Comparison of ENCODE assay signal across 19 cellular contexts in genomic region chr12:131381716-131382430, GRCh38.
"Had no signal": no experiment of that assay in that cellular context is flagged by ENCODE, and none has a peak within 500 bp of the region (broad histone marks: within the 10 kb centered on the region; RNA-seq: fewer than 3 reads in every experiment).

No MANE protein-coding gene starts in this region.

- H2AFZ ChIP-seq: hepatocyte had no signal

- H3K36me3 ChIP-seq: adrenal gland, colonic mucosa, esophagus muscularis mucosa, prostate gland, tibial artery had no signal

- H3K27ac ChIP-seq: adrenal gland, colonic mucosa, esophagus muscularis mucosa, hepatocyte, prostate gland, tibial artery had no signal

- H3K4me2 ChIP-seq: hepatocyte had no signal

- ATAC-seq: left cardiac atrium; mucosa of descending colon; stimulated activated naive CD8-positive, alpha-beta T cell treated with anti-CD3 and anti-CD28 coated beads, Interleukin-15, amount 100 ng/mL, for 72 hours; T-helper 17 cell had no signal

- H3K4me1 ChIP-seq: adrenal gland, colonic mucosa, esophagus muscularis mucosa, prostate gland, tibial artery had no signal

- H3K4me3 ChIP-seq: adrenal gland, colonic mucosa, esophagus muscularis mucosa, hepatocyte, mucosa of descending colon, prostate gland, tibial artery had no signal

- H3K27me3 ChIP-seq: colonic mucosa had no signal

- DNase-seq: activated B cell treated with CpG ODN at 0.5 μM for 24 hours; activated CD4-positive, alpha-beta memory T cell treated with anti-CD3 and anti-CD28 coated beads, Interleukin-2, amount 10 ng/mL, durations not matched to agents 7 days and 5 days; activated CD4-positive, alpha-beta T cell treated with anti-CD3 and anti-CD28 coated beads for 48 hours; activated naive CD4-positive, alpha-beta T cell; activated T-cell treated with anti-CD3 and anti-CD28 coated beads, Interleukin-2, amount 50 U/mL, for 1 hour; colonic mucosa; glutamatergic neuron; left cardiac atrium; mesenchymal stem cell; mucosa of descending colon; stimulated activated CD4-positive, alpha-beta T cell treated with anti-CD3 and anti-CD28 coated beads, Interleukin-1b, Interleukin-23, amount 100 ng/mL, for 48 hours; stimulated activated naive CD8-positive, alpha-beta T cell treated with anti-CD3 and anti-CD28 coated beads, Interleukin-15, amount 100 ng/mL, for 72 hours; SW 1271; T-helper 17 cell had no signal

- H3K9me3 ChIP-seq: adrenal gland, colonic mucosa, esophagus muscularis mucosa, mucosa of descending colon, prostate gland, tibial artery had no signal
